ENCODE assay signal across 1 cellular context in genomic region chr3:121692010-121692699, GRCh38.
TF ChIP-seq lines count a peak whose summit lies in the region.

No MANE protein-coding gene starts in this region.

TF ChIP-seq in GM12878, 131 proteins besides CTCF, POLR2A, EP300 and RAD21 (continued from another document):
- no peak for TF ChIP-seq PRDM15 (CRISPR knock-in tag; IDR thresholded peaks at IDR 0.05)
- TF ChIP-seq SREBF2 (IDR thresholded peaks at IDR 0.05; ENCODE audit: low read length): no peak
- no peak for TF ChIP-seq MEF2A (IDR thresholded peaks at IDR 0.05; ENCODE audit: insufficient read depth, low read depth, low read length)
- TF ChIP-seq CEBPB (IDR thresholded peaks at IDR 0.05; ENCODE audit: borderline replicate concordance in 1 of 2, low read depth in 2 of 2, low read length in 2 of 2): no peak
- no peak for TF ChIP-seq NR2C1 (IDR thresholded peaks at IDR 0.05)
- no peak for TF ChIP-seq CREM (IDR thresholded peaks at IDR 0.05; ENCODE audit: low read depth)
- TF ChIP-seq ZNF592 (IDR thresholded peaks at IDR 0.05): no peak
- TF ChIP-seq EZH2 (IDR thresholded peaks at IDR 0.05; ENCODE audit: borderline replicate concordance, control insufficient read depth, low read depth, low read length): no peak
- no peak for TF ChIP-seq TARDBP (IDR thresholded peaks at IDR 0.05; ENCODE audit: borderline replicate concordance)
- TF ChIP-seq ZBTB33 (IDR thresholded peaks at IDR 0.05): no peak
